Comparison of ENCODE assay signal across 30 cellular contexts in genomic region chr6:151384151-151384550, GRCh38. TPM values are rescaled to one million over a fixed set of nuclear protein-coding genes. Genes with fewer than 3 reads are reported as not detected.
DNase-seq lines count a peak whose midpoint lies in the region; ATAC-seq, FAIRE-seq and TF ChIP-seq lines count a peak whose summit lies in the region.
"Had no signal": no experiment of that assay in that cellular context is flagged by ENCODE, and none has a peak within 500 bp of the region (broad histone marks: within the 10 kb centered on the region; RNA-seq: fewer than 3 reads in every experiment).

No MANE protein-coding gene starts in this region.

- H3F3A ChIP-seq in GM23338 (replicated peaks; ENCODE audit: low read depth), result peaks cover 5% of the 10 kb centered on the region

- no peak for ATAC-seq in GM23338
- no peak for ATAC-seq in GM21723 (IDR thresholded peaks at IDR 0.05; ENCODE audit: unreplicated experiment)
- ATAC-seq: esophagus mucosa, left lung, right lobe of liver had no signal

- peaks cover 99% of the 10 kb centered on the region for H3K79me2 ChIP-seq in GM23338 (replicated peaks; ENCODE audit: insufficient read depth)

- H3K9me3 Mint-ChIP-seq in activated naive CD4-positive, alpha-beta T cell treated with anti-CD3 and anti-CD28 coated beads for 36 hours, result no peaks in the 10 kb centered on the region
- H3K9me3 Mint-ChIP-seq in GM23338 (no peaks in the 10 kb centered on the region; the same call in 2 of the 3 replicates), neural crest cell (no peaks in the 10 kb centered on the region)
- H3K9me3 Mint-ChIP-seq in activated T-helper 2 cell treated with anti-CD3 and anti-CD28 coated beads, Interferon-gamma antibody, Interleukin-2, Interleukin-4, amounts not matched to agents 10 μg/mL and 5 μg/mL and 100 μg/mL, durations not matched to agents 14 hours and 24 hours and 36 hours, result no peaks in the 10 kb centered on the region
- H3K9me3 Mint-ChIP-seq: activated T-helper 1 cell treated with anti-CD3 and anti-CD28 coated beads, Interleukin-12 subunit alpha, Interleukin-12 subunit beta, Interleukin-2, Interleukin-4 antibody, amounts not matched to agents 30 ng/mL and 10 ng/mL and 1 ng/mL, durations not matched to agents 14 hours and 24 hours and 36 hours; dendritic cell treated with granulocyte-macrophage colony-stimulating factor and Interleukin-4, amounts not matched to agents 40 ng/mL and 50 ng/mL, for 4 days; H9 had no signal

- no peaks in the 10 kb centered on the region for H3K36me3 ChIP-seq in GM23338 (ENCODE audit: insufficient read depth)
- H3K36me3 ChIP-seq: left lung, right lobe of liver had no signal

- FAIRE-seq in frontal cortex (lab: Jason Lieb, UNC), result no peak
- FAIRE-seq: GM12891, islet of Langerhans, RCC 7860, TTC549 had no signal

- H3K4me3 Mint-ChIP-seq in activated naive CD4-positive, alpha-beta T cell treated with anti-CD3 and anti-CD28 coated beads for 36 hours, result no peak overlapping the region
- H3K4me3 Mint-ChIP-seq in GM23338 (no peak overlapping the region), neural crest cell (peak overlapping the region; percentile 4)
- no peak overlapping the region for H3K4me3 Mint-ChIP-seq in activated T-helper 2 cell treated with anti-CD3 and anti-CD28 coated beads, Interferon-gamma antibody, Interleukin-2, Interleukin-4, amounts not matched to agents 10 μg/mL and 5 μg/mL and 100 μg/mL, durations not matched to agents 14 hours and 24 hours and 36 hours (ENCODE audit: low read depth)
- H3K4me3 Mint-ChIP-seq: activated T-helper 1 cell treated with anti-CD3 and anti-CD28 coated beads, Interleukin-12 subunit alpha, Interleukin-12 subunit beta, Interleukin-2, Interleukin-4 antibody, amounts not matched to agents 30 ng/mL and 10 ng/mL and 1 ng/mL, durations not matched to agents 14 hours and 24 hours and 36 hours; dendritic cell treated with granulocyte-macrophage colony-stimulating factor and Interleukin-4, amounts not matched to agents 40 ng/mL and 50 ng/mL, for 4 days; H9 had no signal

- H3K4me1 ChIP-seq in GM23338 (ENCODE audit: insufficient read depth), result peaks cover 15% of the 10 kb centered on the region

- CTCF ChIA-PET in activated naive CD4-positive, alpha-beta T cell treated with anti-CD3 and anti-CD28 coated beads for 36 hours (lab: Charles Lee), result interaction anchor here (1.3 to 1.8 kb wide), 2 partner anchors 9 to 22 kb away, joined by 3 to 5 read pairs; no protein-coding TSS in a partner anchor

- TF ChIP-seq CTCF in GM23338 (conservative IDR thresholded peaks at IDR 0.05; ENCODE audit: low read depth in 2 of 2), result no peak
- no peak for TF ChIP-seq CTCF in neural crest cell (conservative IDR thresholded peaks at IDR 0.05)

- H3K36me3 Mint-ChIP-seq in activated naive CD4-positive, alpha-beta T cell treated with anti-CD3 and anti-CD28 coated beads for 36 hours (ENCODE audit: low read depth), result peaks cover 4% of the 10 kb centered on the region
- peaks cover 17% of the 10 kb centered on the region for H3K36me3 Mint-ChIP-seq in GM23338 (ENCODE audit: low read depth)
- peaks cover 29% of the 10 kb centered on the region for H3K36me3 Mint-ChIP-seq in activated T-helper 2 cell treated with anti-CD3 and anti-CD28 coated beads, Interferon-gamma antibody, Interleukin-2, Interleukin-4, amounts not matched to agents 10 μg/mL and 5 μg/mL and 100 μg/mL, durations not matched to agents 14 hours and 24 hours and 36 hours (ENCODE audit: low read depth)
- H3K36me3 Mint-ChIP-seq in neural crest cell (ENCODE audit: low read depth), result no peaks in the 10 kb centered on the region

- no peaks in the 10 kb centered on the region for H4K20me1 ChIP-seq in GM23338 (replicated peaks; ENCODE audit: insufficient read depth)

- H3K27ac Mint-ChIP-seq in activated naive CD4-positive, alpha-beta T cell treated with anti-CD3 and anti-CD28 coated beads for 36 hours, result peak overlapping the region; percentile 1
- H3K27ac Mint-ChIP-seq in GM23338 (0 out of 2 replicates have a peak overlapping the region, but pooled peaks have one; percentile 19), neural crest cell (ENCODE audit: unreplicated experiment) (no peak overlapping the region)
- H3K27ac Mint-ChIP-seq in activated T-helper 2 cell treated with anti-CD3 and anti-CD28 coated beads, Interferon-gamma antibody, Interleukin-2, Interleukin-4, amounts not matched to agents 10 μg/mL and 5 μg/mL and 100 μg/mL, durations not matched to agents 14 hours and 24 hours and 36 hours, result peak overlapping the region; percentile 25
- H3K27ac Mint-ChIP-seq: activated T-helper 1 cell treated with anti-CD3 and anti-CD28 coated beads, Interleukin-12 subunit alpha, Interleukin-12 subunit beta, Interleukin-2, Interleukin-4 antibody, amounts not matched to agents 30 ng/mL and 10 ng/mL and 1 ng/mL, durations not matched to agents 14 hours and 24 hours and 36 hours; dendritic cell treated with granulocyte-macrophage colony-stimulating factor and Interleukin-4, amounts not matched to agents 40 ng/mL and 50 ng/mL, for 4 days; H9; progenitor cell of endocrine pancreas had no signal

- H3K9me2 ChIP-seq in GM23338 (ENCODE audit: insufficient read depth), result peaks cover 3% of the 10 kb centered on the region; the same call in 1 of the 2 replicates

- no peaks in the 10 kb centered on the region for H3K27me3 ChIP-seq in GM23338 (ENCODE audit: insufficient read depth)
- H3K27me3 ChIP-seq: left lung, right lobe of liver, spleen, tibial nerve had no signal

- no peak for DNase-seq in activated naive CD4-positive, alpha-beta T cell treated with anti-CD3 and anti-CD28 coated beads for 36 hours
- DNase-seq in activated naive CD4-positive, alpha-beta T cell treated with Interleukin-2 at 50 U/mL for 16 hours, result no peak
- DNase-seq in GM23338 (ENCODE audit: low spot score) (no peak), neural crest cell (ENCODE audit: low read depth, low spot score) (no peak), frontal cortex (ENCODE audit: low spot score in 2 of 2) (no peak)
- DNase-seq in activated T-helper 2 cell treated with anti-CD3 and anti-CD28 coated beads, Interferon-gamma antibody, Interleukin-2, Interleukin-4, amounts not matched to agents 10 μg/mL and 5 μg/mL and 100 μg/mL, durations not matched to agents 14 hours and 24 hours and 36 hours (ENCODE audit: low spot score), result no peak
- DNase-seq: Caco-2; central memory CD4-positive, alpha-beta T cell; DMS53; H9; KBM-7; left lung; mesenchymal stem cell; NCI-H1092; NCI-H1694; NCI-H446; NCI-H748 treated with DMSO at 0.1 percent for 48 hours; right lobe of liver; spleen; SW 1271 had no signal

- intact Hi-C loops in activated naive CD4-positive, alpha-beta T cell treated with anti-CD3 and anti-CD28 coated beads for 36 hours (cut with micrococcal nuclease), result no loop called here
- intact Hi-C loops in activated T-helper 2 cell treated with anti-CD3 and anti-CD28 coated beads, Interferon-gamma antibody, Interleukin-2, Interleukin-4, amounts not matched to agents 10 μg/mL and 5 μg/mL and 100 μg/mL, durations not matched to agents 14 hours and 24 hours and 36 hours (cut with micrococcal nuclease), result loop anchor here (10.0 kb wide), 1 partner anchor 1819 kb away; the partner anchor contains the start of gene GINM1

- no peak overlapping the region for H3K4me3 ChIP-seq in GM23338
- H3K4me3 ChIP-seq: left lung, right lobe of liver, spleen, tibial nerve had no signal

- no peak overlapping the region for H3K4me2 ChIP-seq in GM23338

- H2AFZ ChIP-seq in GM23338, result no peak overlapping the region

- H3K27me3 Mint-ChIP-seq in activated naive CD4-positive, alpha-beta T cell treated with anti-CD3 and anti-CD28 coated beads for 36 hours (ENCODE audit: low read depth), result no peaks in the 10 kb centered on the region
- H3K27me3 Mint-ChIP-seq in GM23338 (ENCODE audit: insufficient read depth, low read depth, poor library complexity) (peaks cover 2% of the 10 kb centered on the region), neural crest cell (ENCODE audit: low read depth) (no peaks in the 10 kb centered on the region)
- no peaks in the 10 kb centered on the region for H3K27me3 Mint-ChIP-seq in activated T-helper 2 cell treated with anti-CD3 and anti-CD28 coated beads, Interferon-gamma antibody, Interleukin-2, Interleukin-4, amounts not matched to agents 10 μg/mL and 5 μg/mL and 100 μg/mL, durations not matched to agents 14 hours and 24 hours and 36 hours (ENCODE audit: low read depth)
- H3K27me3 Mint-ChIP-seq: dendritic cell treated with granulocyte-macrophage colony-stimulating factor and Interleukin-4, amounts not matched to agents 40 ng/mL and 50 ng/mL, for 4 days; progenitor cell of endocrine pancreas had no signal

- H3K27ac ChIP-seq in GM23338 (ENCODE audit: low read depth), result no peak overlapping the region
- H3K27ac ChIP-seq: right lobe of liver, tibial nerve had no signal

- peaks cover 61% of the 10 kb centered on the region for H3K4me1 Mint-ChIP-seq in activated naive CD4-positive, alpha-beta T cell treated with anti-CD3 and anti-CD28 coated beads for 36 hours (ENCODE audit: low read depth)
- peaks cover 18% of the 10 kb centered on the region for H3K4me1 Mint-ChIP-seq in GM23338
- H3K4me1 Mint-ChIP-seq in activated T-helper 2 cell treated with anti-CD3 and anti-CD28 coated beads, Interferon-gamma antibody, Interleukin-2, Interleukin-4, amounts not matched to agents 10 μg/mL and 5 μg/mL and 100 μg/mL, durations not matched to agents 14 hours and 24 hours and 36 hours (ENCODE audit: low read depth), result peaks cover 56% of the 10 kb centered on the region
- H3K4me1 Mint-ChIP-seq in neural crest cell, result peaks cover 37% of the 10 kb centered on the region

RNA-seq across cellular contexts. Expression of gene ZBTB2, which starts 7.2 kb away (rescaled TPM):
- total RNA-seq in activated naive CD4-positive, alpha-beta T cell treated with anti-CD3 and anti-CD28 coated beads for 36 hours, result 10 to 100 TPM; 10.7 to 10.8 TPM
- total RNA-seq in GM23338 (2014; rRNA removed; shearing (Covaris generic)), result 20.6 and 21.9 TPM in 2 replicates
- 10.7 and 11.4 TPM in 2 replicates for polyA plus RNA-seq in GM23338 (2016; fragmentation: Nextera tagmentation; extraction: Ambion mirVana)
- total RNA-seq in activated T-helper 2 cell treated with anti-CD3 and anti-CD28 coated beads, Interferon-gamma antibody, Interleukin-2, Interleukin-4, amounts not matched to agents 10 μg/mL and 5 μg/mL and 100 μg/mL, durations not matched to agents 14 hours and 24 hours and 36 hours, result 19.1 and 19.7 TPM in 2 replicates
- total RNA-seq in neural crest cell (17.5 and 17.7 TPM in 2 replicates), frontal cortex (11.4 TPM)
